ENCODE assay signal across 12 cellular contexts in the genomic region with DNA sequence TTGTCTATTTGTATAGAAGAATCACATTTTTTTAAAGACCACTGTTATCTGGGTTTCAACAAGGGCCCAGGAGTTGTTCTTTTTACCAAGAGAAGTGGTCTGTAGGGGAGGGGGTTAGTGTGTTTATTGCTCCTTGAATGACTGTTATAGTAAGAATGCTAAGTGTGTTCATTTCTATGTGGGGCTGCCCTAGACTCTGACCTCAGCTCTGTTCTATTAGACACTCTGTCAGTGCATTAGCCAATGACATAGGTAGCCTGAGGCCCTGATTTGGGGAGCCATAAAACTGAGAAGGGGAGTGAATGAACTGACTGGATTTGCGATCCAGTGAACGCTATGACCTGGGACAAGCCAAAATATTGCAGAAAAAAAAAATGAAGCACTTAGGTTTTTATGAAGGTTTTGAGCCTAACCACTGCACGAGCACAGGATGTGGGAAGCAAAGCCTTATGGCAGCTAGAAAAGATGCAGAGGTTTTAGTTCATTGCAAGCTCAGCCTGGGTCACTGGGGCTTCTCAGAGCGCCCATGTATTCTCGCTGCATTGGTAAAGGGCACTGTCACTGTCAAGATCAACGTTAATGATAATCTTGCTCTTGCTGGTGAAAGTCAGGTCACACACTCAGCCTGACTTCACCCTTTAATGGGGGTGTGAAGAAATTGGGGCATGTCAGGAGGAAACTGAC.
A peak's percentile ranks its signal among the peaks of the same experiment; 100 is the strongest.
DNase-seq lines count a peak whose midpoint lies in the region; ATAC-seq and TF ChIP-seq lines count a peak whose summit lies in the region.
"Had no signal": no experiment of that assay in that cellular context is flagged by ENCODE, and none has a peak within 500 bp of the region (broad histone marks: within the 10 kb centered on the region; RNA-seq: fewer than 3 reads in every experiment).

No MANE protein-coding gene starts in this region.

- H3K4me3 ChIP-seq in mesenchymal stem cell (ENCODE audit: insufficient read depth in 1 of 2, low read depth in 1 of 2, low read length in 2 of 2) (no peak overlapping the region), hepatocyte (no peak overlapping the region)

- H3K4me1 ChIP-seq in mesenchymal stem cell (ENCODE audit: control insufficient read depth, insufficient read depth, low read depth, low read length) = peaks cover 3% of the 10 kb centered on the region
- peaks cover 6% of the 10 kb centered on the region for H3K4me1 ChIP-seq in hepatocyte (ENCODE audit: insufficient read depth)

- H2BK120ac ChIP-seq in mesenchymal stem cell (ENCODE audit: low read depth, low read length) = no peak overlapping the region

- H3K9me3 ChIP-seq in T-helper 17 cell (ENCODE audit: control insufficient read depth, low read length, poor library complexity, severe bottlenecking) (no peaks in the 10 kb centered on the region), mesenchymal stem cell (ENCODE audit: control insufficient read depth, low read length) (no peaks in the 10 kb centered on the region), hepatocyte (ENCODE audit: low read depth) (no peaks in the 10 kb centered on the region)

- no peak overlapping the region for H4K91ac ChIP-seq in mesenchymal stem cell (ENCODE audit: low read length)

- TF ChIP-seq CTCF in hepatocyte (IDR thresholded peaks at IDR 0.05; ENCODE audit: poor library complexity) = no peak

- peaks cover 32% of the 10 kb centered on the region for H3K4me1 Mint-ChIP-seq in T-helper 17 cell
- peaks cover 36% of the 10 kb centered on the region for H3K4me1 Mint-ChIP-seq in activated naive CD8-positive, alpha-beta T cell treated with anti-CD3 and anti-CD28 coated beads, Interleukin-2, amount 10 ng/mL, durations not matched to agents 7 days and 5 days

- POLR2A ChIA-PET in activated naive CD8-positive, alpha-beta T cell treated with anti-CD3 and anti-CD28 coated beads, Interleukin-2, amount 10 ng/mL, durations not matched to agents 7 days and 5 days (lab: Charles Lee) = interaction anchor here (0.6 to 2.9 kb wide), 14 partner anchors 10 to 69 kb away, joined by 3 to 19 read pairs (median 6); partner anchors contain the start of gene PRKCH

- H2AFZ ChIP-seq in mesenchymal stem cell (ENCODE audit: low read depth, low read length) (no peak overlapping the region), hepatocyte (no peak overlapping the region)

- H3K14ac ChIP-seq in mesenchymal stem cell (ENCODE audit: low read length in 2 of 2) = no peak overlapping the region

- H3K9me3 Mint-ChIP-seq in activated naive CD8-positive, alpha-beta T cell treated with anti-CD3 and anti-CD28 coated beads, Interleukin-2, amount 10 ng/mL, durations not matched to agents 7 days and 5 days = no peaks in the 10 kb centered on the region

- peak; percentile 30 for DNase-seq in activated naive CD4-positive, alpha-beta T cell treated with Interleukin-2 at 50 U/mL for 16 hours
- DNase-seq in activated naive CD4-positive, alpha-beta T cell treated with anti-CD3 and anti-CD28 coated beads, Interleukin-2, amount 50 U/mL, for 16 hours = no peak
- DNase-seq in T-helper 17 cell (peak in 2 of 3 donors; percentile 29 to 41), mesenchymal stem cell (no peak), hepatocyte (ENCODE audit: low spot score) (no peak), LoVo (ENCODE audit: low spot score) (no peak)
- DNase-seq in activated naive CD8-positive, alpha-beta T cell treated with anti-CD3 and anti-CD28 coated beads, Interleukin-2, amount 10 ng/mL, durations not matched to agents 7 days and 5 days = peak; percentile 60
- DNase-seq in stimulated activated naive CD4-positive, alpha-beta T cell (lab: John Stamatoyannopoulos, UW) = peak in 5 of 6 experiments; percentile 28 to 74 (median 62)
- DNase-seq: brain microvascular endothelial cell, IMR-90, NCI-H1694 had no signal

- no peaks in the 10 kb centered on the region for H3K79me2 ChIP-seq in hepatocyte

- no peak overlapping the region for H3K9ac ChIP-seq in mesenchymal stem cell (ENCODE audit: low read length)

- no peak overlapping the region for H4K8ac ChIP-seq in mesenchymal stem cell (ENCODE audit: low read length)

- no peak overlapping the region for H3K4me3 Mint-ChIP-seq in T-helper 17 cell
- no peak overlapping the region for H3K4me3 Mint-ChIP-seq in activated naive CD8-positive, alpha-beta T cell treated with anti-CD3 and anti-CD28 coated beads, Interleukin-2, amount 10 ng/mL, durations not matched to agents 7 days and 5 days

- no peak overlapping the region for H2BK15ac ChIP-seq in mesenchymal stem cell (ENCODE audit: low read depth, poor library complexity, severe bottlenecking)

- H3K27me3 ChIP-seq in mesenchymal stem cell (ENCODE audit: control insufficient read depth in 1 of 2, insufficient read depth in 1 of 2, low read length in 2 of 2) (peaks cover 7 to 61% of the 10 kb centered on the region in 2 experiments), hepatocyte (no peaks in the 10 kb centered on the region)
- H3K27me3 ChIP-seq: brain microvascular endothelial cell had no signal

- no peak overlapping the region for H3K23ac ChIP-seq in mesenchymal stem cell (ENCODE audit: low read length in 2 of 2)

- no peak overlapping the region for H2BK5ac ChIP-seq in mesenchymal stem cell (ENCODE audit: low read depth, low read length, poor library complexity, severe bottlenecking)

- no peaks in the 10 kb centered on the region for H3K9me2 ChIP-seq in hepatocyte (replicated peaks; ENCODE audit: insufficient read depth)

- H3K27me3 Mint-ChIP-seq in T-helper 17 cell = no peaks in the 10 kb centered on the region
- no peaks in the 10 kb centered on the region for H3K27me3 Mint-ChIP-seq in activated naive CD8-positive, alpha-beta T cell treated with anti-CD3 and anti-CD28 coated beads, Interleukin-2, amount 10 ng/mL, durations not matched to agents 7 days and 5 days

- H3K27ac Mint-ChIP-seq in T-helper 17 cell = no peak overlapping the region
- no peak overlapping the region for H3K27ac Mint-ChIP-seq in activated naive CD8-positive, alpha-beta T cell treated with anti-CD3 and anti-CD28 coated beads, Interleukin-2, amount 10 ng/mL, durations not matched to agents 7 days and 5 days

- no peak overlapping the region for H3K27ac ChIP-seq in mesenchymal stem cell (ENCODE audit: low read length, poor library complexity, severe bottlenecking)
- no peak overlapping the region for H3K27ac ChIP-seq in hepatocyte
- H3K27ac ChIP-seq: brain microvascular endothelial cell had no signal

- H3K4me2 ChIP-seq in mesenchymal stem cell (ENCODE audit: low read length, poor library complexity, severe bottlenecking) (no peak overlapping the region), hepatocyte (no peak overlapping the region)

- H3K4ac ChIP-seq in mesenchymal stem cell (ENCODE audit: low read depth in 1 of 2, low read length in 2 of 2) = no peak overlapping the region

- ATAC-seq in T-helper 17 cell = peak; percentile 76
- ATAC-seq in activated naive CD8-positive, alpha-beta T cell treated with anti-CD3 and anti-CD28 coated beads, Interleukin-2, amount 10 ng/mL, durations not matched to agents 7 days and 5 days (ENCODE audit: low read depth) = peak; percentile 55
- ATAC-seq: SK-N-SH treated with all-trans-retinoic acid at 6 μM for 48 hours had no signal

- H3K79me1 ChIP-seq in mesenchymal stem cell (replicated peaks; ENCODE audit: low read length, poor library complexity, severe bottlenecking) = no peaks in the 10 kb centered on the region

- H3K36me3 ChIP-seq in mesenchymal stem cell (ENCODE audit: control insufficient read depth in 1 of 2, insufficient read depth in 2 of 2, low read depth in 1 of 2, low read length in 2 of 2) (no peaks in the 10 kb centered on the region), hepatocyte (replicated peaks; ENCODE audit: insufficient read depth, low read depth) (no peaks in the 10 kb centered on the region)
- H3K36me3 ChIP-seq: brain microvascular endothelial cell had no signal

- H4K20me1 ChIP-seq in hepatocyte (ENCODE audit: insufficient read depth, poor library complexity, severe bottlenecking) = no peaks in the 10 kb centered on the region

- no peak overlapping the region for H2BK12ac ChIP-seq in mesenchymal stem cell (ENCODE audit: low read length in 2 of 2)

- peaks cover 2% of the 10 kb centered on the region for H3K36me3 Mint-ChIP-seq in T-helper 17 cell (ENCODE audit: low read depth)
- H3K36me3 Mint-ChIP-seq in activated naive CD8-positive, alpha-beta T cell treated with anti-CD3 and anti-CD28 coated beads, Interleukin-2, amount 10 ng/mL, durations not matched to agents 7 days and 5 days = peaks cover 8% of the 10 kb centered on the region

- no peak overlapping the region for H2AK5ac ChIP-seq in mesenchymal stem cell (ENCODE audit: low read length, severe bottlenecking)

- WGBS in mesenchymal stem cell = 58% methylated on average over 6 of the region's 6 CpGs
- 69% methylated on average over 6 of the region's 6 CpGs for WGBS in hepatocyte (ENCODE audit: low lambda C conversion rate, missing lambda C conversion rate)

- H3K18ac ChIP-seq in mesenchymal stem cell (ENCODE audit: low read depth in 1 of 2, low read length in 2 of 2) = no peak overlapping the region

Comparison
In these comparisons a context has a peak if more than half of its experiments do, and no peak if none do; other contexts are left out.
1. DNase-seq: peak in activated naive CD4-positive, alpha-beta T cell treated with Interleukin-2 at 50 U/mL for 16 hours (single experiment), T-helper 17 cell (2 of 3), activated naive CD8-positive, alpha-beta T cell treated with anti-CD3 and anti-CD28 coated beads, Interleukin-2, amount 10 ng/mL, durations not matched to agents 7 days and 5 days (single experiment) and stimulated activated naive CD4-positive, alpha-beta T cell (5 of 6); none in activated naive CD4-positive, alpha-beta T cell treated with anti-CD3 and anti-CD28 coated beads, Interleukin-2, amount 50 U/mL, for 16 hours (single experiment), mesenchymal stem cell (single experiment), hepatocyte (single experiment) and LoVo (single experiment).